In genomic region chr6:113050979-113051378, GRCh38 we compare ENCODE assay signal across 20 cellular contexts.
DNase-seq lines count a peak whose midpoint lies in the region; ATAC-seq and TF ChIP-seq lines count a peak whose summit lies in the region.
"Had no signal": no experiment of that assay in that cellular context is flagged by ENCODE, and none has a peak within 500 bp of the region (broad histone marks: within the 10 kb centered on the region; RNA-seq: fewer than 3 reads in every experiment).

No MANE protein-coding gene starts in this region.

- DNase-seq in COLO668 (lab: John Stamatoyannopoulos, UW; ENCODE audit: unreplicated experiment) (peak; percentile 3), NCI-H146 (lab: John Stamatoyannopoulos, UW) (peak; percentile 85), ecto neural progenitor cell (ENCODE audit: low spot score) (peak; percentile 55), mesendoderm (peak; percentile 59), immature natural killer cell (no peak), tibial nerve (ENCODE audit: low spot score in 2 of 2) (no peak)
- DNase-seq in activated naive CD4-positive, alpha-beta T cell treated with anti-CD3 and anti-CD28 coated beads, Interleukin-2, amount 10 ng/mL, durations not matched to agents 7 days and 5 days, result no peak
- DNase-seq: activated CD4-positive, alpha-beta memory T cell treated with anti-CD3 and anti-CD28 coated beads for 36 hours; activated naive CD4-positive, alpha-beta T cell treated with Interleukin-2 at 50 U/mL for 16 hours; aorta; heart right ventricle; NCI-H187 treated with DMSO at 0.1 percent for 48 hours; NCI-H446 treated with DMSO at 0.1 percent for 48 hours; stimulated activated CD4-positive, alpha-beta T cell treated with anti-CD3 and anti-CD28 coated beads, Interleukin-12 subunit alpha, Interleukin-12 subunit beta, amount 100 ng/mL, for 4 hours; stimulated activated CD8-positive, alpha-beta memory T cell treated with anti-CD3 and anti-CD28 coated beads, Interleukin-4, amount 100 ng/mL, for 48 hours; uterus had no signal

- H2BK5ac ChIP-seq in mesendoderm (ENCODE audit: low read length), result no peak overlapping the region

- H3K36me3 Mint-ChIP-seq in immature natural killer cell, result no peaks in the 10 kb centered on the region
- no peaks in the 10 kb centered on the region for H3K36me3 Mint-ChIP-seq in activated naive CD4-positive, alpha-beta T cell treated with anti-CD3 and anti-CD28 coated beads, Interleukin-2, amount 10 ng/mL, durations not matched to agents 7 days and 5 days
- H3K36me3 Mint-ChIP-seq: activated CD4-positive, alpha-beta memory T cell treated with anti-CD3 and anti-CD28 coated beads for 36 hours; natural killer cell treated with Interleukin-12 subunit alpha and Interleukin-12 subunit beta and Interleukin-15 and Interleukin-18, amount 100 ng/mL, for 72 hours had no signal

- no peak overlapping the region for H2AK5ac ChIP-seq in mesendoderm (ENCODE audit: low read length)

- H3K79me1 ChIP-seq in mesendoderm (ENCODE audit: low read length), result no peaks in the 10 kb centered on the region

- no peak for TF ChIP-seq EP300 in tibial nerve (IDR thresholded peaks at IDR 0.05)

- no peak overlapping the region for H2BK15ac ChIP-seq in mesendoderm (replicated peaks; ENCODE audit: low read depth)

- no peak for TF ChIP-seq CTCF in tibial nerve (IDR thresholded peaks at IDR 0.05)

- no peak overlapping the region for H3K4me2 ChIP-seq in mesendoderm (ENCODE audit: low read length)

- no peak overlapping the region for H2BK120ac ChIP-seq in mesendoderm (ENCODE audit: low read depth, low read length)

- H3K4me3 ChIP-seq in mesendoderm (ENCODE audit: low read length), result no peak overlapping the region
- no peak overlapping the region for H3K4me3 ChIP-seq in tibial nerve
- H3K4me3 ChIP-seq: heart right ventricle, uterus had no signal

- peaks cover 4 to 22% (median 8%) of the 10 kb centered on the region in 6 donors for H3K9me3 Mint-ChIP-seq in immature natural killer cell
- peaks cover 3% of the 10 kb centered on the region for H3K9me3 Mint-ChIP-seq in activated naive CD4-positive, alpha-beta T cell treated with anti-CD3 and anti-CD28 coated beads, Interleukin-2, amount 10 ng/mL, durations not matched to agents 7 days and 5 days

- H3K4ac ChIP-seq in mesendoderm (ENCODE audit: low read depth, low read length), result no peak overlapping the region

- no peaks in the 10 kb centered on the region for H3K4me1 ChIP-seq in mesendoderm (ENCODE audit: control insufficient read depth, low read depth, low read length)
- H3K4me1 ChIP-seq in tibial nerve, result peaks cover 0 to 32% (median 0%) of the 10 kb centered on the region in 4 donors
- H3K4me1 ChIP-seq: uterus had no signal

- no peak overlapping the region for H4K5ac ChIP-seq in mesendoderm (ENCODE audit: low read length)

- no peak for TF ChIP-seq POLR2A in tibial nerve (IDR thresholded peaks at IDR 0.05)

- no peaks in the 10 kb centered on the region for H3K79me2 ChIP-seq in mesendoderm (ENCODE audit: control insufficient read depth, insufficient read depth, low read length)

- no peaks in the 10 kb centered on the region for H3K4me1 Mint-ChIP-seq in immature natural killer cell
- H3K4me1 Mint-ChIP-seq in activated naive CD4-positive, alpha-beta T cell treated with anti-CD3 and anti-CD28 coated beads, Interleukin-2, amount 10 ng/mL, durations not matched to agents 7 days and 5 days, result no peaks in the 10 kb centered on the region
- H3K4me1 Mint-ChIP-seq: central memory CD8-positive, alpha-beta T cell had no signal

- H3K27me3 Mint-ChIP-seq in immature natural killer cell (ENCODE audit: low read depth in 3 of 3), result peaks cover 0 to 2% (median 0%) of the 10 kb centered on the region in 3 donors
- no peaks in the 10 kb centered on the region for H3K27me3 Mint-ChIP-seq in activated naive CD4-positive, alpha-beta T cell treated with anti-CD3 and anti-CD28 coated beads, Interleukin-2, amount 10 ng/mL, durations not matched to agents 7 days and 5 days
- H3K27me3 Mint-ChIP-seq: activated CD4-positive, alpha-beta memory T cell treated with anti-CD3 and anti-CD28 coated beads for 36 hours; central memory CD8-positive, alpha-beta T cell; natural killer cell treated with Interleukin-12 subunit alpha and Interleukin-12 subunit beta and Interleukin-15 and Interleukin-18, amount 100 ng/mL, for 72 hours had no signal

- no peak overlapping the region for H3K27ac Mint-ChIP-seq in immature natural killer cell
- H3K27ac Mint-ChIP-seq in activated naive CD4-positive, alpha-beta T cell treated with anti-CD3 and anti-CD28 coated beads, Interleukin-2, amount 10 ng/mL, durations not matched to agents 7 days and 5 days, result no peak overlapping the region
- H3K27ac Mint-ChIP-seq: activated CD4-positive, alpha-beta memory T cell treated with anti-CD3 and anti-CD28 coated beads for 36 hours; natural killer cell treated with Interleukin-12 subunit alpha and Interleukin-12 subunit beta and Interleukin-15 and Interleukin-18, amount 100 ng/mL, for 72 hours had no signal

- no peak overlapping the region for H4K8ac ChIP-seq in mesendoderm (ENCODE audit: low read depth, low read length)

- CTCF ChIA-PET in activated naive CD4-positive, alpha-beta T cell treated with anti-CD3 and anti-CD28 coated beads, Interleukin-2, amount 10 ng/mL, durations not matched to agents 7 days and 5 days (lab: Charles Lee), result no interaction called here

- no CpG with 5 or more reads among the region's 5 CpGs for WGBS in mesendoderm (ENCODE audit: extremely low coverage, insufficient coverage, low lambda C conversion rate)
- 62 to 65% methylated on average over 5 of the region's 5 CpGs for WGBS in tibial nerve, 2 donors

- H3K36me3 ChIP-seq in mesendoderm (ENCODE audit: control insufficient read depth, insufficient read depth, low read length) (no peaks in the 10 kb centered on the region), tibial nerve (no peaks in the 10 kb centered on the region)
- H3K36me3 ChIP-seq: heart right ventricle, uterus had no signal

- H3K18ac ChIP-seq in mesendoderm (ENCODE audit: low read length), result no peak overlapping the region

- H3K56ac ChIP-seq in mesendoderm (ENCODE audit: low read length), result no peak overlapping the region

- H3K9me3 ChIP-seq in tibial nerve, result no peaks in the 10 kb centered on the region
- H3K9me3 ChIP-seq: uterus had no signal

- H3K9ac ChIP-seq in mesendoderm (ENCODE audit: low read length), result no peak overlapping the region

- no peak overlapping the region for H3K4me3 Mint-ChIP-seq in immature natural killer cell
- H3K4me3 Mint-ChIP-seq in activated naive CD4-positive, alpha-beta T cell treated with anti-CD3 and anti-CD28 coated beads, Interleukin-2, amount 10 ng/mL, durations not matched to agents 7 days and 5 days, result no peak overlapping the region
- H3K4me3 Mint-ChIP-seq: activated CD4-positive, alpha-beta memory T cell treated with anti-CD3 and anti-CD28 coated beads for 36 hours; central memory CD8-positive, alpha-beta T cell; natural killer cell treated with Interleukin-12 subunit alpha and Interleukin-12 subunit beta and Interleukin-15 and Interleukin-18, amount 100 ng/mL, for 72 hours had no signal

- H3K27me3 ChIP-seq in mesendoderm (ENCODE audit: insufficient read depth, low read length, poor library complexity) (no peaks in the 10 kb centered on the region), tibial nerve (no peaks in the 10 kb centered on the region)
- H3K27me3 ChIP-seq: heart right ventricle, uterus had no signal

- ATAC-seq in GM18870 (IDR thresholded peaks at IDR 0.05; ENCODE audit: unreplicated experiment), result no peak
- ATAC-seq: natural killer cell treated with Interleukin-12 subunit alpha and Interleukin-12 subunit beta and Interleukin-15 and Interleukin-18, amount 100 ng/mL, for 72 hours had no signal

- H3K27ac ChIP-seq in mesendoderm (ENCODE audit: low read depth, low read length) (no peak overlapping the region), tibial nerve (no peak overlapping the region)
- H3K27ac ChIP-seq: heart right ventricle, HL-60, uterus had no signal

- H3K23ac ChIP-seq in mesendoderm (ENCODE audit: low read length), result no peak overlapping the region

Comparison
In these comparisons a context has a peak if more than half of its experiments do, and no peak if none do; other contexts are left out.
1. DNase-seq: peak in COLO668 (single experiment), NCI-H146 (single experiment), ecto neural progenitor cell (single experiment) and mesendoderm (single experiment); none in immature natural killer cell (0 of 3), tibial nerve (0 of 2) and activated naive CD4-positive, alpha-beta T cell treated with anti-CD3 and anti-CD28 coated beads, Interleukin-2, amount 10 ng/mL, durations not matched to agents 7 days and 5 days (single experiment).